8 cellular contexts compared by ENCODE assay signal in the genomic region with DNA sequence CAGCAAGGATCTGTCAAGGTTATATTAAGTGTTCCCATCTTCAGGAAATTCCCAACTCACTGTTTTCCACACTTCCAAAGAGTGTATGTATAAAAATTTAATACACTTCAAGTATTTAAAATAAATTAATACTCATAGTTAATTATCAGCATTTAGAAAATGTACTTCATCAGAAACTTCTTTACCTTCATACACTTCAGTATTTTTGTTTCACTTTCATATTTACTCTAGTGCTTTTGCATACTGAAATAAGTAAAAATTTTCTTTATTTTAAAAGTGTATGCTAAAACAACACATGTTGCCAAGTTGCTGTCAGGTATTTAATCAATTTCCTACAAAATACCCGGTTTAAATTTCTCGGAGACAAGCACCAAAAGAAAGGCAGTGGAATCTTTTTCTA. TPM values are rescaled to one million over a fixed set of nuclear protein-coding genes. Genes with fewer than 3 reads are reported as not detected.
A peak's percentile ranks its signal among the peaks of the same experiment; 100 is the strongest.
DNase-seq lines count a peak whose midpoint lies in the region; ATAC-seq, FAIRE-seq and TF ChIP-seq lines count a peak whose summit lies in the region.
"Had no signal": no experiment of that assay in that cellular context is flagged by ENCODE, and none has a peak within 500 bp of the region (broad histone marks: within the 10 kb centered on the region; RNA-seq: fewer than 3 reads in every experiment).

No MANE protein-coding gene starts in this region.

- no peak overlapping the region for H3K9ac ChIP-seq in astrocyte (ENCODE audit: low read length)

- H3K27me3 Mint-ChIP-seq in astrocyte (ENCODE audit: low read depth, unreplicated experiment), result no peaks in the 10 kb centered on the region

- FAIRE-seq in astrocyte (lab: Jason Lieb, UNC) (no peak), pancreas (lab: Jason Lieb, UNC) (peak; percentile 41)

- H3K36me3 Mint-ChIP-seq in astrocyte (ENCODE audit: low read depth, unreplicated experiment), result no peaks in the 10 kb centered on the region

- H3K27ac Mint-ChIP-seq in astrocyte (ENCODE audit: unreplicated experiment), result no peak overlapping the region

- DNase-seq in astrocyte (ENCODE audit: low read depth) (peak; percentile 6), pancreas (no peak), AG20443 (ENCODE audit: low spot score) (no peak), omental fat pad (ENCODE audit: low spot score) (no peak), GF-D8 (lab: John Stamatoyannopoulos, UW) (no peak)
- DNase-seq: midbrain had no signal

- intact Hi-C loops in pancreas (cut with DNase I), result no loop called here

- peak overlapping the region; percentile 1 for H3K4me2 ChIP-seq in astrocyte (ENCODE audit: low read length)

- H3K79me2 ChIP-seq in astrocyte (ENCODE audit: insufficient read depth, low read length), result peaks cover 93% of the 10 kb centered on the region

- H3K4me1 Mint-ChIP-seq in astrocyte (ENCODE audit: low read depth, unreplicated experiment), result peaks cover 6% of the 10 kb centered on the region

- H3K9me3 Mint-ChIP-seq in astrocyte (ENCODE audit: unreplicated experiment), result no peaks in the 10 kb centered on the region

- H3K4me1 ChIP-seq in astrocyte (ENCODE audit: insufficient read depth, low read length) (no peaks in the 10 kb centered on the region), pancreas (peaks cover 24 to 34% (median 34%) of the 10 kb centered on the region in 3 donors)

- H3K4me3 ChIP-seq in astrocyte (ENCODE audit: insufficient read depth, low read depth, low read length) (no peak overlapping the region), pancreas (peak overlapping the region in 1 of 4 donors; percentile 26)

- WGBS in pancreas, 2 donors, result 2 to 3% methylated on average over 2 of the region's 2 CpGs

- H3K27me3 ChIP-seq in astrocyte (ENCODE audit: insufficient read depth, low read length) (no peaks in the 10 kb centered on the region), pancreas (no peaks in the 10 kb centered on the region)

- ATAC-seq in GM19043 (IDR thresholded peaks at IDR 0.05; ENCODE audit: low read depth, unreplicated experiment) (peak; percentile 55), HG03025 (IDR thresholded peaks at IDR 0.05; ENCODE audit: low FRiP score, unreplicated experiment) (peak; percentile 51), pancreas (peak in 1 of 4 donors; percentile 22), omental fat pad (ENCODE audit: low FRiP score) (no peak)

- H3K9me3 ChIP-seq in astrocyte (ENCODE audit: insufficient read depth, low read depth, low read length) (no peaks in the 10 kb centered on the region), pancreas (no peaks in the 10 kb centered on the region)

- H3K36me3 ChIP-seq in astrocyte (ENCODE audit: insufficient read depth, low read length), result no peaks in the 10 kb centered on the region
- no peaks in the 10 kb centered on the region for H3K36me3 ChIP-seq in pancreas

- TF ChIP-seq CTCF in astrocyte (IDR thresholded peaks at IDR 0.05; ENCODE audit: insufficient read depth, low read depth, low read length) (no peak), pancreas (IDR thresholded peaks at IDR 0.05) (no peak), omental fat pad (IDR thresholded peaks at IDR 0.05) (no peak)

- H2AFZ ChIP-seq in astrocyte (ENCODE audit: low read depth, low read length), result no peak overlapping the region

- H3K4me3 Mint-ChIP-seq in astrocyte (ENCODE audit: unreplicated experiment), result no peak overlapping the region

- H4K20me1 ChIP-seq in astrocyte (ENCODE audit: insufficient read depth, low read length), result peaks cover 26% of the 10 kb centered on the region

- no peak overlapping the region for H3K27ac ChIP-seq in astrocyte (ENCODE audit: low read depth, low read length)
- H3K27ac ChIP-seq in pancreas, result peak overlapping the region in 1 of 4 donors; percentile 18

RNA-seq across cellular contexts. Expression of a gene that starts 16.5 kb away (rescaled TPM):
- total RNA-seq in astrocyte, result 38.2 and 43.2 TPM in 2 replicates
- total RNA-seq in pancreas, result 10 to 100 TPM; 13.1 to 23.0 (median 15.3) TPM
- 1 to 10 TPM; 4.2 to 6.9 TPM for polyA plus RNA-seq in pancreas
- total RNA-seq in omental fat pad, result 10 to 100 TPM; 20.4 to 47.1 (median 32.2) TPM
